1 cellular context compared by ENCODE assay signal in genomic region chr6:166465671-166466087, GRCh38.
TF ChIP-seq lines count a peak whose summit lies in the region.

No MANE protein-coding gene starts in this region.

TF ChIP-seq in A549, 52 proteins besides CTCF, POLR2A, EP300 and RAD21 (continued from another document):
- TF ChIP-seq, protein P1, sequence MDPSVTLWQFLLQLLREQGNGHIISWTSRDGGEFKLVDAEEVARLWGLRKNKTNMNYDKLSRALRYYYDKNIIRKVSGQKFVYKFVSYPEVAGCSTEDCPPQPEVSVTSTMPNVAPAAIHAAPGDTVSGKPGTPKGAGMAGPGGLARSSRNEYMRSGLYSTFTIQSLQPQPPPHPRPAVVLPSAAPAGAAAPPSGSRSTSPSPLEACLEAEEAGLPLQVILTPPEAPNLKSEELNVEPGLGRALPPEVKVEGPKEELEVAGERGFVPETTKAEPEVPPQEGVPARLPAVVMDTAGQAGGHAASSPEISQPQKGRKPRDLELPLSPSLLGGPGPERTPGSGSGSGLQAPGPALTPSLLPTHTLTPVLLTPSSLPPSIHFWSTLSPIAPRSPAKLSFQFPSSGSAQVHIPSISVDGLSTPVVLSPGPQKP (IDR thresholded peaks at IDR 0.05; ENCODE audit: low read depth, low read length) = no peak
- TF ChIP-seq RFX5 (IDR thresholded peaks at IDR 0.05) = no peak
TF ChIP-seq in A549: peak in this region for 0.
